ENCODE assay signal across 15 cellular contexts in the genomic region with DNA sequence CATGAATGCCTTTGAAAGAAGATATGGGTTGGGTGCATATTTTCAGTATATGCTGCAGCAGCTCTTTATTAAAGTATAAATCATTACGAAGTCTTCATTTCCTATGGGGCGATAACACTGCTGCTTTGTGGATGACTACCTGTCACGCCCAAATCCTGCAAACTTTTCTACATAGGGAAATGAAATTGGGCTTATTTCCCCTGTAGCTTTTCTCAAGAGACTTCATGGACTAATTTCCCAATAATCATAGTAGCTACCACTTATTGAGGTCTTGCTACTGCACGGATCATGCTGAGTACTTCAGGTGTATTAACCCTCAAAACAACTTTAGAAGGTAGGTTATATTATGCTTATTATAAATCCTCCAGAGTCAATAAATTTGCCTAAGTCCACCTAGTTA. TPM values are rescaled to one million over a fixed set of nuclear protein-coding genes. Genes with fewer than 3 reads are reported as not detected.
DNase-seq lines count a peak whose midpoint lies in the region; ATAC-seq and TF ChIP-seq lines count a peak whose summit lies in the region.
"Had no signal": no experiment of that assay in that cellular context is flagged by ENCODE, and none has a peak within 500 bp of the region (broad histone marks: within the 10 kb centered on the region; RNA-seq: fewer than 3 reads in every experiment).

No MANE protein-coding gene starts in this region.

- H3K27ac ChIP-seq in SJSA1 = peak overlapping the region; percentile 14; the same call in 1 of the 2 replicates
- H3K27ac ChIP-seq in RWPE1 = no peak overlapping the region
- H3K27ac ChIP-seq: colonic mucosa had no signal

- ATAC-seq in activated T-cell treated with anti-CD3 and anti-CD28 coated beads, Interleukin-2, amount 50 U/mL, for 4 hours = no peak
- no peak for ATAC-seq in stimulated activated effector memory CD8-positive, alpha-beta T cell treated with anti-CD3 and anti-CD28 coated beads, Interleukin-12 subunit alpha, Interleukin-12 subunit beta, amount 100 ng/mL, for 72 hours

- H3K4me3 ChIP-seq in SJSA1 (no peak overlapping the region), H7 (ENCODE audit: insufficient read depth, low read depth, low read length) (no peak overlapping the region)
- H3K4me3 ChIP-seq: colonic mucosa had no signal

- peaks cover 69% of the 10 kb centered on the region for H3K36me3 Mint-ChIP-seq in activated T-cell treated with anti-CD3 and anti-CD28 coated beads, Interleukin-2, amount 50 U/mL, for 4 hours (ENCODE audit: insufficient read depth)
- peaks cover 97% of the 10 kb centered on the region for H3K36me3 Mint-ChIP-seq in stimulated activated effector memory CD8-positive, alpha-beta T cell treated with anti-CD3 and anti-CD28 coated beads, Interleukin-12 subunit alpha, Interleukin-12 subunit beta, amount 100 ng/mL, for 72 hours

- peak overlapping the region; percentile 89 for H3K27ac Mint-ChIP-seq in stimulated activated effector memory CD8-positive, alpha-beta T cell treated with anti-CD3 and anti-CD28 coated beads, Interleukin-12 subunit alpha, Interleukin-12 subunit beta, amount 100 ng/mL, for 72 hours

- peak overlapping the region; percentile 98 for H3K4me3 Mint-ChIP-seq in activated T-cell treated with anti-CD3 and anti-CD28 coated beads, Interleukin-2, amount 50 U/mL, for 4 hours
- H3K4me3 Mint-ChIP-seq in stimulated activated effector memory CD8-positive, alpha-beta T cell treated with anti-CD3 and anti-CD28 coated beads, Interleukin-12 subunit alpha, Interleukin-12 subunit beta, amount 100 ng/mL, for 72 hours = peak overlapping the region; percentile 82

- peaks cover 96% of the 10 kb centered on the region for H3K4me1 Mint-ChIP-seq in activated T-cell treated with anti-CD3 and anti-CD28 coated beads, Interleukin-2, amount 50 U/mL, for 4 hours (ENCODE audit: low read depth)
- peaks cover 97% of the 10 kb centered on the region for H3K4me1 Mint-ChIP-seq in stimulated activated effector memory CD8-positive, alpha-beta T cell treated with anti-CD3 and anti-CD28 coated beads, Interleukin-12 subunit alpha, Interleukin-12 subunit beta, amount 100 ng/mL, for 72 hours

- no peak for TF ChIP-seq CTCF in RWPE1 (conservative IDR thresholded peaks at IDR 0.05; ENCODE audit: low read depth)

- no peaks in the 10 kb centered on the region for H3K27me3 ChIP-seq in SJSA1 (replicated peaks)
- H3K27me3 ChIP-seq in H7 (ENCODE audit: control insufficient read depth, insufficient read depth, low read length) = no peaks in the 10 kb centered on the region
- H3K27me3 ChIP-seq: colonic mucosa had no signal

- H3K9me3 Mint-ChIP-seq in activated T-cell treated with anti-CD3 and anti-CD28 coated beads, Interleukin-2, amount 50 U/mL, for 4 hours = no peaks in the 10 kb centered on the region
- no peaks in the 10 kb centered on the region for H3K9me3 Mint-ChIP-seq in stimulated activated effector memory CD8-positive, alpha-beta T cell treated with anti-CD3 and anti-CD28 coated beads, Interleukin-12 subunit alpha, Interleukin-12 subunit beta, amount 100 ng/mL, for 72 hours

- POLR2A ChIA-PET in RWPE1 (lab: Yijun Ruan, JAX; ENCODE audit: low non-redundant PET) = no interaction called here

- H3K36me3 ChIP-seq in SJSA1 (peaks cover 7% of the 10 kb centered on the region; the same call in 1 of the 2 replicates), H7 (replicated peaks; ENCODE audit: control insufficient read depth, insufficient read depth, low read length) (peaks cover under 1% of the 10 kb centered on the region; the same call in 1 of the 2 replicates)
- H3K36me3 ChIP-seq: colonic mucosa had no signal

- H3K27me3 Mint-ChIP-seq in activated T-cell treated with anti-CD3 and anti-CD28 coated beads, Interleukin-2, amount 50 U/mL, for 4 hours (ENCODE audit: low read depth) = no peaks in the 10 kb centered on the region

- CTCF ChIA-PET in RWPE1 (lab: Yijun Ruan, JAX) = interaction anchor here (1.2 kb wide), 1 partner anchor 15 kb away, joined by 3 read pairs; no protein-coding TSS in a partner anchor

- peaks cover 45% of the 10 kb centered on the region for H3K4me1 ChIP-seq in SJSA1 (replicated peaks)
- H3K4me1 ChIP-seq: colonic mucosa had no signal

- H3K9me3 ChIP-seq in SJSA1 (replicated peaks) = no peaks in the 10 kb centered on the region
- H3K9me3 ChIP-seq: colonic mucosa had no signal

- no peak for DNase-seq in activated T-cell treated with anti-CD3 and anti-CD28 coated beads, Interleukin-2, amount 50 U/mL, for 4 hours
- DNase-seq in activated T-cell treated with anti-CD3 and anti-CD28 coated beads, Interleukin-2, amount 50 U/mL, for 48 hours = no peak
- DNase-seq in SJSA1 (ENCODE audit: low read depth in 1 of 2, low spot score in 2 of 2) (no peak), dermis blood vessel endothelial cell (peak; percentile 26), H7 (no peak), RWPE1 (ENCODE audit: low spot score) (no peak)
- DNase-seq in stimulated activated effector memory CD8-positive, alpha-beta T cell treated with anti-CD3 and anti-CD28 coated beads, Interleukin-12 subunit alpha, Interleukin-12 subunit beta, amount 100 ng/mL, for 72 hours (ENCODE audit: low spot score in 2 of 2) = no peak
- no peak for DNase-seq in central memory CD4-positive, alpha-beta T cell
- DNase-seq: activated CD4-positive, alpha-beta T cell treated with anti-CD3 and anti-CD28 coated beads, Interleukin-2, amount 50 U/mL, for 1 hour; colonic mucosa; DND-41; MV-4-11; nucleus accumbens; OCI-M1; stimulated activated CD4-positive, alpha-beta T cell treated with anti-CD3 and anti-CD28 coated beads, Interleukin-12 subunit alpha, Interleukin-12 subunit beta, amount 100 ng/mL, for 4 hours had no signal

RNA-seq across cellular contexts. Expression of a gene that starts 8.0 kb away (rescaled TPM):
- 100 to 1,000 TPM; 104 to 114 (median 111) TPM for total RNA-seq in activated T-cell treated with anti-CD3 and anti-CD28 coated beads, Interleukin-2, amount 50 U/mL, for 4 hours
- total RNA-seq in SJSA1 (2014; rRNA removed; shearing (Covaris generic)) = 30.6 and 44.6 TPM in 2 replicates
- 632 and 715 TPM in 2 replicates for total RNA-seq in dermis blood vessel endothelial cell
- total RNA-seq in H7 (2014; rRNA removed; shearing (Covaris generic)) = 4.3 and 6.4 TPM in 2 replicates
